13 cellular contexts compared by ENCODE assay signal in the genomic region with DNA sequence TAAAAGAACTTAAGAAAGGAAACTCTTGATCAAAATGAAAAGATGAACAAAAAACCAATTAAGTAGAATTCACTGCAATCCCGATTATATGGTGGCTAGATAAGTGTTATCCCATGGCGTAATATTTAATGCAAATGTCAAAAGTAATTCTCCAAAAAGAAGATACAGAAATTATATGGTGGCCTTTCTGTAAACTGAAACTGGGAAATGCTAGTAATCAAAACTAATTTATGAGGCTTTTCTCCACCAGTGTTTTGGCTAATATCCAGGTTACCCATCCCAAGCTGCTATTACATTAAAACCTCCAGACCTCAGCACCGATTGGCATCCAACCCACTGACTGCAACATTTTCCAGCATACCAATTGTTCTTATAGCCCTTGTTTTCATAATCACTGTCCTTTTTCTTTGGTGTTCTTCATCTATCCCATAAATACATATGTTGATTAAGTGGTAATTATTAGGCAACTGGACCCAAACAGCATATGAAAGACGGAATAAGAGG.
"Had no signal": no experiment of that assay in that cellular context is flagged by ENCODE, and none has a peak within 500 bp of the region (broad histone marks: within the 10 kb centered on the region; RNA-seq: fewer than 3 reads in every experiment).

No MANE protein-coding gene starts in this region.

- H3K4me3 ChIP-seq: colonic mucosa, gastroesophageal sphincter, left lung, mucosa of descending colon, sigmoid colon had no signal

- H3K27ac ChIP-seq: colonic mucosa, gastroesophageal sphincter, left lung, sigmoid colon had no signal

- H3K9me3 Mint-ChIP-seq: nephron had no signal

- H3K9me3 ChIP-seq: colonic mucosa, gastroesophageal sphincter, left lung, mucosa of descending colon, sigmoid colon had no signal

- H3K4me3 Mint-ChIP-seq: nephron had no signal

- DNase-seq: activated CD4-positive, alpha-beta T cell treated with anti-CD3 and anti-CD28 coated beads for 1 hour; activated CD4-positive, alpha-beta T cell treated with anti-CD3 and anti-CD28 coated beads, Interleukin-2, amount 50 U/mL, for 48 hours; aorta; colonic mucosa; islet precursor cell; left lung; mucosa of descending colon; sigmoid colon; stimulated activated CD4-positive, alpha-beta T cell treated with anti-CD3 and anti-CD28 coated beads, Interleukin-12 subunit alpha, Interleukin-12 subunit beta, amount 100 ng/mL, for 4 hours; stimulated activated naive CD4-positive, alpha-beta T cell; trophoblast cell had no signal

- H3K36me3 ChIP-seq: colonic mucosa, gastroesophageal sphincter, left lung, sigmoid colon had no signal

- H3K4me1 ChIP-seq: colonic mucosa, gastroesophageal sphincter, left lung, sigmoid colon had no signal

- ATAC-seq: gastroesophageal sphincter, left lung, mucosa of descending colon had no signal

- H3K27me3 ChIP-seq: colonic mucosa, gastroesophageal sphincter, left lung, sigmoid colon had no signal
